9 cellular contexts compared by ENCODE assay signal in genomic region chr12:51392556-51393237, GRCh38. TPM values are rescaled to one million over a fixed set of nuclear protein-coding genes. Genes with fewer than 3 reads are reported as not detected.
A peak's percentile ranks its signal among the peaks of the same experiment; 100 is the strongest.
DNase-seq lines count a peak whose midpoint lies in the region; ATAC-seq, FAIRE-seq and TF ChIP-seq lines count a peak whose summit lies in the region.
"Had no signal": no experiment of that assay in that cellular context is flagged by ENCODE, and none has a peak within 500 bp of the region (broad histone marks: within the 10 kb centered on the region; RNA-seq: fewer than 3 reads in every experiment).

No MANE protein-coding gene starts in this region.

- H3K4me3 Mint-ChIP-seq in GM23338 (peak overlapping the region; percentile 89), chondrocyte (ENCODE audit: unreplicated experiment) (no peak overlapping the region)

- H3K4me1 Mint-ChIP-seq in GM23338, result peaks cover 35% of the 10 kb centered on the region
- H3K4me1 Mint-ChIP-seq in chondrocyte (ENCODE audit: low read depth), result peaks cover 29% of the 10 kb centered on the region

- FAIRE-seq in small intestine (lab: Jason Lieb, UNC), result no peak

- peak overlapping the region; percentile 99 for H3K4me2 ChIP-seq in GM23338
- peak overlapping the region; percentile 72 for H3K4me2 ChIP-seq in fibroblast of lung (ENCODE audit: extremely low read depth, insufficient read depth, low read length)

- peaks cover 34% of the 10 kb centered on the region for H3K27me3 Mint-ChIP-seq in GM23338 (ENCODE audit: insufficient read depth, low read depth, poor library complexity)
- H3K27me3 Mint-ChIP-seq in chondrocyte (ENCODE audit: low read depth), result peaks cover 4% of the 10 kb centered on the region

- H3K27ac Mint-ChIP-seq in GM23338, result no peak overlapping the region
- H3K27ac Mint-ChIP-seq in chondrocyte (ENCODE audit: unreplicated experiment), result no peak overlapping the region

- H3F3A ChIP-seq in GM23338 (replicated peaks; ENCODE audit: low read depth), result peaks cover 21% of the 10 kb centered on the region

- H3K9me2 ChIP-seq in GM23338 (ENCODE audit: insufficient read depth), result no peaks in the 10 kb centered on the region; the same call in 1 of the 2 replicates

- no peaks in the 10 kb centered on the region for H3K27me3 ChIP-seq in GM23338 (ENCODE audit: insufficient read depth)
- peaks cover 2% of the 10 kb centered on the region for H3K27me3 ChIP-seq in WERI-Rb-1 (ENCODE audit: insufficient read depth, low read depth, severe bottlenecking)
- no peaks in the 10 kb centered on the region for H3K27me3 ChIP-seq in fibroblast of lung (ENCODE audit: control insufficient read depth, insufficient read depth, low read length)
- H3K27me3 ChIP-seq in small intestine (ENCODE audit: control insufficient read depth in 2 of 2, insufficient read depth in 2 of 2, low read length in 2 of 2), result no peaks in the 10 kb centered on the region

- H2AFZ ChIP-seq in GM23338 (no peak overlapping the region), fibroblast of lung (ENCODE audit: low read length) (no peak overlapping the region)

- TF ChIP-seq CTCF in GM23338 (conservative IDR thresholded peaks at IDR 0.05; ENCODE audit: low read depth in 2 of 2), result no peak
- no peak for TF ChIP-seq CTCF in WERI-Rb-1 (IDR thresholded peaks at IDR 0.05; ENCODE audit: low read depth, low read length)
- TF ChIP-seq CTCF in fibroblast of lung (conservative IDR thresholded peaks at IDR 0.05 in 1 of 2, IDR thresholded peaks at IDR 0.05 in 1 of 2; ENCODE audit: low read depth in 1 of 2, low read length in 2 of 2), result no peak
- TF ChIP-seq CTCF in chondrocyte (IDR thresholded peaks at IDR 0.05), result no peak

- H3K36me3 Mint-ChIP-seq in GM23338 (ENCODE audit: low read depth), result peaks cover 6% of the 10 kb centered on the region; the same call in 2 of the 3 replicates
- H3K36me3 Mint-ChIP-seq in chondrocyte (ENCODE audit: low read depth), result no peaks in the 10 kb centered on the region

- no peaks in the 10 kb centered on the region for H3K9me3 ChIP-seq in WERI-Rb-1 (ENCODE audit: severe bottlenecking)
- no peaks in the 10 kb centered on the region for H3K9me3 ChIP-seq in fibroblast of lung (ENCODE audit: control insufficient read depth, insufficient read depth, low read depth, low read length)
- no peaks in the 10 kb centered on the region for H3K9me3 ChIP-seq in small intestine (ENCODE audit: control insufficient read depth, low read depth)

- no peaks in the 10 kb centered on the region for H3K36me3 ChIP-seq in GM23338 (ENCODE audit: insufficient read depth)
- H3K36me3 ChIP-seq in WERI-Rb-1, result no peaks in the 10 kb centered on the region
- H3K36me3 ChIP-seq in fibroblast of lung (ENCODE audit: control insufficient read depth, insufficient read depth, low read length), result peaks cover 2% of the 10 kb centered on the region
- no peaks in the 10 kb centered on the region for H3K36me3 ChIP-seq in small intestine (ENCODE audit: control insufficient read depth in 2 of 2, insufficient read depth in 2 of 2, low read length in 2 of 2)

- H4K20me1 ChIP-seq in GM23338 (replicated peaks; ENCODE audit: insufficient read depth), result no peaks in the 10 kb centered on the region; the same call in 1 of the 2 replicates
- H4K20me1 ChIP-seq in fibroblast of lung (ENCODE audit: control insufficient read depth, extremely low read depth, insufficient read depth, low read length), result no peaks in the 10 kb centered on the region

- ATAC-seq in GM23338, result peak; percentile 50
- no peak for ATAC-seq in GM19463 (IDR thresholded peaks at IDR 0.05; ENCODE audit: unreplicated experiment)

- no peak overlapping the region for H3K9ac ChIP-seq in fibroblast of lung (ENCODE audit: insufficient read depth, low read length)

- WGBS in small intestine, 3 donors, result 23 to 36% (median 25%) methylated on average over 20 to 22 of the region's 22 CpGs

- H3K9me3 Mint-ChIP-seq in GM23338 (no peaks in the 10 kb centered on the region), chondrocyte (ENCODE audit: low read depth) (no peaks in the 10 kb centered on the region)

- peak; percentile 55 for DNase-seq in GM03348 (ENCODE audit: low spot score)
- peak; percentile 87 for DNase-seq in GM23338 (ENCODE audit: low spot score)
- DNase-seq in WERI-Rb-1, result peak; percentile 20
- DNase-seq in fibroblast of lung (ENCODE audit: low read depth in 2 of 2), result peak; percentile 54 to 66
- DNase-seq in small intestine, result peak; percentile 47
- DNase-seq in chondrocyte (ENCODE audit: low spot score), result no peak
- DNase-seq in T-helper 9 cell, result no peak

- no peak overlapping the region; the same call in 1 of the 2 replicates for H3K27ac ChIP-seq in GM23338 (ENCODE audit: low read depth)
- no peak overlapping the region for H3K27ac ChIP-seq in WERI-Rb-1
- peak overlapping the region; percentile 95 for H3K27ac ChIP-seq in fibroblast of lung (ENCODE audit: insufficient read depth, low read length)
- peak overlapping the region; percentile 7 to 52 for H3K27ac ChIP-seq in small intestine (ENCODE audit: low read depth in 1 of 2, low read length in 1 of 2)

- H3K79me2 ChIP-seq in GM23338 (replicated peaks; ENCODE audit: insufficient read depth) (peaks cover 12% of the 10 kb centered on the region), fibroblast of lung (ENCODE audit: control insufficient read depth, insufficient read depth, low read length) (peaks cover 7% of the 10 kb centered on the region)

- H3K4me1 ChIP-seq in GM23338 (ENCODE audit: insufficient read depth) (peaks cover 26% of the 10 kb centered on the region), fibroblast of lung (ENCODE audit: control insufficient read depth, extremely low read depth, insufficient read depth, low read length) (peaks cover 45% of the 10 kb centered on the region), small intestine (ENCODE audit: control insufficient read depth in 2 of 2, insufficient read depth in 1 of 2, low read depth in 1 of 2, low read length in 1 of 2) (peaks cover 10 to 13% of the 10 kb centered on the region in 2 donors)

- H3K4me3 ChIP-seq in GM23338, result peak overlapping the region; percentile 97
- peak overlapping the region; percentile 74 for H3K4me3 ChIP-seq in WERI-Rb-1 (ENCODE audit: low read depth, low read length)
- peak overlapping the region in 2 of 4 experiments; percentile 49 to 69 for H3K4me3 ChIP-seq in fibroblast of lung (replicated peaks in 1 of 4; ENCODE audit: control extremely low read depth in 1 of 4, insufficient read depth in 1 of 4, low read depth in 3 of 4, low read length in 4 of 4)
- peak overlapping the region in 1 of 2 donors; percentile 90 for H3K4me3 ChIP-seq in small intestine (ENCODE audit: low read depth in 1 of 2, low read length in 2 of 2)

TF ChIP-seq in GM23338, 12 proteins besides CTCF, POLR2A, EP300 and RAD21 (continues in another document):
- no peak for TF ChIP-seq EZH2phosphoT487 (IDR thresholded peaks at IDR 0.05; ENCODE audit: unreplicated experiment)
- TF ChIP-seq ETS1 (IDR thresholded peaks at IDR 0.05), result no peak
- no peak for TF ChIP-seq ZNF114 (CRISPR knock-in tag; IDR thresholded peaks at IDR 0.05)
- no peak for TF ChIP-seq JUNB (IDR thresholded peaks at IDR 0.05; ENCODE audit: unreplicated experiment)
- no peak for TF ChIP-seq EZH2 (IDR thresholded peaks at IDR 0.05; ENCODE audit: low read depth, unreplicated experiment)
- TF ChIP-seq NANOG (IDR thresholded peaks at IDR 0.05; ENCODE audit: borderline replicate concordance), result no peak

RNA-seq across cellular contexts. Expression of gene GALNT6, which starts 1.5 kb away (rescaled TPM):
- 18.6 and 20.2 TPM in 2 replicates for total RNA-seq in GM23338 (2014; rRNA removed; shearing (Covaris generic))
- polyA plus RNA-seq in GM23338 (2016; fragmentation: Nextera tagmentation; extraction: Ambion mirVana) (8.1 and 8.6 TPM in 2 replicates), fibroblast of lung (25.2 and 74.2 TPM in 2 replicates), small intestine (10 to 100 TPM in 2 of 3 donors, 1 to 10 TPM in 1; 8.4 to 45.2 (median 20.3) TPM)
- total RNA-seq in fibroblast of lung (25.9 and 115 TPM in 2 replicates), chondrocyte (0.90 to 1.5 TPM (median 1.1 TPM) in 3 replicates)
- 29.2 and 74.1 TPM in 2 replicates for polyA plus RNA-seq in fibroblast of lung (2012)
- polyA minus RNA-seq in fibroblast of lung (ENCODE audit: low replicate concordance), result 28.5 and 191 TPM in 2 replicates

RNA-seq across cellular contexts. Expression of gene SLC4A8, which starts 31.9 kb away (rescaled TPM):
- 9.2 and 20.3 TPM in 2 replicates for total RNA-seq in GM23338 (2014; rRNA removed; shearing (Covaris generic))
- polyA plus RNA-seq in GM23338 (2016; fragmentation: Nextera tagmentation; extraction: Ambion mirVana), result 4.6 and 7.6 TPM in 2 replicates
- 3.3 and 7.3 TPM in 2 replicates for total RNA-seq in fibroblast of lung
- polyA plus RNA-seq in fibroblast of lung, result 4.9 and 12.4 TPM in 2 replicates
- polyA plus RNA-seq in fibroblast of lung (2012), result 3.2 and 6.9 TPM in 2 replicates
- polyA minus RNA-seq in fibroblast of lung (ENCODE audit: low replicate concordance), result 8.6 and 11.3 TPM in 2 replicates
- polyA plus RNA-seq in small intestine, result 1 to 10 TPM in 2 of 3 donors, under 1 TPM in 1; 0.43 to 2.5 (median 1.1) TPM
- total RNA-seq in chondrocyte, result 2.4 to 5.4 TPM (median 2.7 TPM) in 3 replicates

RNA-seq across cellular contexts. Expression of gene CELA1, which starts 46.2 kb away (rescaled TPM):
- total RNA-seq in GM23338 (2014; rRNA removed; shearing (Covaris generic)), result not detected in 2 replicates
- not detected in 2 replicates for polyA plus RNA-seq in GM23338 (2016; fragmentation: Nextera tagmentation; extraction: Ambion mirVana)
- total RNA-seq in fibroblast of lung, result not detected in 2 replicates
- not detected in 2 replicates for polyA plus RNA-seq in fibroblast of lung
- not detected in 2 replicates for polyA plus RNA-seq in fibroblast of lung (2012)
- polyA minus RNA-seq in fibroblast of lung (ENCODE audit: low replicate concordance), result not detected in 2 replicates
- not detected for polyA plus RNA-seq in small intestine
- not detected in 3 replicates for total RNA-seq in chondrocyte
- total RNA-seq: lung microvascular endothelial cell had no signal

Comparison
In these comparisons a context has a peak if more than half of its experiments do, and no peak if none do; other contexts are left out.
1. DNase-seq: peak in GM03348 (single experiment), GM23338 (single experiment), WERI-Rb-1 (single experiment), fibroblast of lung (2 of 2) and small intestine (single experiment); none in chondrocyte (single experiment) and T-helper 9 cell (single experiment).
2. H3K27ac ChIP-seq: peak in fibroblast of lung (single experiment) and small intestine (2 of 2); none in GM23338 (single experiment) and WERI-Rb-1 (single experiment).